In the genomic region with DNA sequence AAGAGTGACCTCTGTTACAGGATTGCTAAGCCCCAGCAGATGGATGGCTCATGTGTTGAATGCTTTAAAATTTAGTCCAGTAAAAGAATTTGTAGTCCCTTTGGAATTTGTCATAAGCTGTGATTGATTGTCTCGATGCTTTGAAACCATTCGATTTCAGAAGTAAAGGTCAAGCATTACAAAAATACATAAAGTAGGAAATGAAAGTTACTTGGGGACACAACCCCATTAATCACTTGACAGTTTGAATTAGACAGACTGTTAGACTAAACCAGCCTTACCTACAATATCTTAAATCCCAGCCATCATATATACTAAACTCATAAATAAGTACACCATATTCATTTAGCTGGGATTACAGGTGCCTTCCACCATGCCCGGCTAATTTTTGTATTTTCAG, we compare ENCODE assay signal across 1 cellular context.
A peak's percentile ranks its signal among the peaks of the same experiment; 100 is the strongest.
TF ChIP-seq lines count a peak whose summit lies in the region.

No MANE protein-coding gene starts in this region.

TF ChIP-seq in GM12878, 131 proteins besides CTCF, POLR2A, EP300 and RAD21 (continued from another document):
- no peak for TF ChIP-seq ZNF592 (IDR thresholded peaks at IDR 0.05)
- no peak for TF ChIP-seq CBX5 (IDR thresholded peaks at IDR 0.05; ENCODE audit: low read depth)
- no peak for TF ChIP-seq FOXK2 (IDR thresholded peaks at IDR 0.05)
- TF ChIP-seq STAT1 (conservative IDR thresholded peaks at IDR 0.05), result no peak
- no peak for TF ChIP-seq CREM (IDR thresholded peaks at IDR 0.05; ENCODE audit: low read depth)
- no peak for TF ChIP-seq TCF12 (IDR thresholded peaks at IDR 0.05; ENCODE audit: low read depth, low read length)
- TF ChIP-seq LARP7 (IDR thresholded peaks at IDR 0.05), result no peak
- TF ChIP-seq ETV6 (conservative IDR thresholded peaks at IDR 0.05 in 1 of 2, IDR thresholded peaks at IDR 0.05 in 1 of 2; ENCODE audit: borderline replicate concordance in 1 of 2, low read depth in 1 of 2), result no peak
- TF ChIP-seq FOXM1 (IDR thresholded peaks at IDR 0.05; ENCODE audit: low read depth, low read length), result no peak
- TF ChIP-seq, protein P1, sequence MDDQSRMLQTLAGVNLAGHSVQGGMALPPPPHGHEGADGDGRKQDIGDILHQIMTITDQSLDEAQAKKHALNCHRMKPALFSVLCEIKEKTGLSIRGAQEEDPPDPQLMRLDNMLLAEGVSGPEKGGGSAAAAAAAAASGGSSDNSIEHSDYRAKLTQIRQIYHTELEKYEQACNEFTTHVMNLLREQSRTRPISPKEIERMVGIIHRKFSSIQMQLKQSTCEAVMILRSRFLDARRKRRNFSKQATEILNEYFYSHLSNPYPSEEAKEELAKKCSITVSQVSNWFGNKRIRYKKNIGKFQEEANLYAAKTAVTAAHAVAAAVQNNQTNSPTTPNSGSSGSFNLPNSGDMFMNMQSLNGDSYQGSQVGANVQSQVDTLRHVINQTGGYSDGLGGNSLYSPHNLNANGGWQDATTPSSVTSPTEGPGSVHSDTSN (IDR thresholded peaks at IDR 0.05; ENCODE audit: insufficient replicate concordance, low read depth, low read length), result peak; percentile 79
- TF ChIP-seq, protein P2, sequence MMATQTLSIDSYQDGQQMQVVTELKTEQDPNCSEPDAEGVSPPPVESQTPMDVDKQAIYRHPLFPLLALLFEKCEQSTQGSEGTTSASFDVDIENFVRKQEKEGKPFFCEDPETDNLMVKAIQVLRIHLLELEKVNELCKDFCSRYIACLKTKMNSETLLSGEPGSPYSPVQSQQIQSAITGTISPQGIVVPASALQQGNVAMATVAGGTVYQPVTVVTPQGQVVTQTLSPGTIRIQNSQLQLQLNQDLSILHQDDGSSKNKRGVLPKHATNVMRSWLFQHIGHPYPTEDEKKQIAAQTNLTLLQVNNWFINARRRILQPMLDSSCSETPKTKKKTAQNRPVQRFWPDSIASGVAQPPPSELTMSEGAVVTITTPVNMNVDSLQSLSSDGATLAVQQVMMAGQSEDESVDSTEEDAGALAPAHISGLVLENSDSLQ (IDR thresholded peaks at IDR 0.05), result peak; percentile 87
- no peak for TF ChIP-seq CHD2 (IDR thresholded peaks at IDR 0.05; ENCODE audit: borderline replicate concordance, low read depth, low read length)
- TF ChIP-seq, protein P3, sequence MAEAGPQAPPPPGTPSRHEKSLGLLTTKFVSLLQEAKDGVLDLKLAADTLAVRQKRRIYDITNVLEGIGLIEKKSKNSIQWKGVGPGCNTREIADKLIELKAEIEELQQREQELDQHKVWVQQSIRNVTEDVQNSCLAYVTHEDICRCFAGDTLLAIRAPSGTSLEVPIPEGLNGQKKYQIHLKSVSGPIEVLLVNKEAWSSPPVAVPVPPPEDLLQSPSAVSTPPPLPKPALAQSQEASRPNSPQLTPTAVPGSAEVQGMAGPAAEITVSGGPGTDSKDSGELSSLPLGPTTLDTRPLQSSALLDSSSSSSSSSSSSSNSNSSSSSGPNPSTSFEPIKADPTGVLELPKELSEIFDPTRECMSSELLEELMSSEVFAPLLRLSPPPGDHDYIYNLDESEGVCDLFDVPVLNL (IDR thresholded peaks at IDR 0.05; ENCODE audit: low read depth, low read length), result no peak
- no peak for TF ChIP-seq CUX1 (IDR thresholded peaks at IDR 0.05; ENCODE audit: insufficient replicate concordance, low read depth, low read length)
- no peak for TF ChIP-seq NFIC (IDR thresholded peaks at IDR 0.05; ENCODE audit: low read depth, low read length)
TF ChIP-seq in GM12878: peak in this region for 6.
